Comparison of ENCODE assay signal across 20 cellular contexts in the genomic region with DNA sequence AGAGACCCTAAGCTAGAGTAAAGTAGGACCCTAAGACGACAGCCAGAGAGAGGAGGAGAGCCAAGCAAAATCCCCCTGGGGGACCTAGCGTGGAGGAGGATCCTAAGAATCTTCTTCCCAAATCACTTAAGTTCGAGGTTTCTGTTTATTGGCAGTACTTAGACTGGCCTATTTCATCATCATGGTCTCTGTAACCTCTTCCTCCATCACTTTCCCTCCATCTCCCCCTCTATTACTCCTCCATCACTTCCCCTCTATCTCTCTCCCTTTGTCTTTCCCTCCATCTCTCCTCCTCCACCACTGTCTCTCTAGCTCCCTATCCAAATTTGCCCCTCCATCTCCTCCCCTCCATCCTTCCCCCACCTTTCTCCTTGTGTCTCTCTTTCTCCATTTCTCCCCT.
DNase-seq lines count a peak whose midpoint lies in the region; ATAC-seq and TF ChIP-seq lines count a peak whose summit lies in the region.
"Had no signal": no experiment of that assay in that cellular context is flagged by ENCODE, and none has a peak within 500 bp of the region (broad histone marks: within the 10 kb centered on the region; RNA-seq: fewer than 3 reads in every experiment).

No MANE protein-coding gene starts in this region.

- no peak for TF ChIP-seq CTCF in DND-41 (IDR thresholded peaks at IDR 0.05; ENCODE audit: borderline replicate concordance, extremely low read depth, low read length, poor library complexity, severe bottlenecking)

- no peak overlapping the region for H3K4me2 ChIP-seq in DND-41 (ENCODE audit: insufficient read depth, low read length)
- H3K4me2 ChIP-seq: BLaER1 had no signal

- no peak overlapping the region for H3K4me3 ChIP-seq in DND-41 (ENCODE audit: low read depth in 1 of 2, low read length in 2 of 2)
- H3K4me3 ChIP-seq: BLaER1 had no signal

- no peaks in the 10 kb centered on the region for H3K4me1 Mint-ChIP-seq in stimulated activated memory B cell treated with anti-CD40 and anti-IgM and Interleukin-4, amounts not matched to agents 10 μg/mL and 1 μg/mL and 100 μg/mL, for 72 hours
- H3K4me1 Mint-ChIP-seq: CD14-positive monocyte; CD4-positive, alpha-beta memory T cell; CD4-positive, CD25-positive, alpha-beta regulatory T cell; CD8-positive, alpha-beta memory T cell had no signal

- H2AFZ ChIP-seq in DND-41 (ENCODE audit: low read depth, low read length) = 0 out of 2 replicates have a peak overlapping the region, but pooled peaks have one; percentile 12

- H3K36me3 ChIP-seq in DND-41 (ENCODE audit: insufficient read depth, low read length) = no peaks in the 10 kb centered on the region
- H3K36me3 ChIP-seq: BE2C had no signal

- no peaks in the 10 kb centered on the region for H4K20me1 ChIP-seq in DND-41 (ENCODE audit: insufficient read depth, low read length)
- H4K20me1 ChIP-seq: BLaER1 had no signal

- DNase-seq in DND-41 = no peak
- peak; percentile 5 for DNase-seq in MV-4-11 (lab: John Stamatoyannopoulos, UW)
- no peak for DNase-seq in NCI-H2081 treated with DMSO at 0.1 percent for 48 hours (lab: John Stamatoyannopoulos, UW)
- DNase-seq: 8988T; ACHN; BE2C; C1 segment of cervical spinal cord; CD4-positive, alpha-beta memory T cell; CD4-positive, CD25-positive, alpha-beta regulatory T cell; CD8-positive, alpha-beta memory T cell; COR-L47; DMS 273 treated with DMSO at 0.1 percent for 48 hours; DMS153; DMS53; DMS79; GF-D8 had no signal

- no peak overlapping the region for H3K27ac ChIP-seq in DND-41 (ENCODE audit: low read length)
- H3K27ac ChIP-seq: BLaER1 had no signal

- no peaks in the 10 kb centered on the region for H3K9me3 Mint-ChIP-seq in stimulated activated memory B cell treated with anti-CD40 and anti-IgM and Interleukin-4, amounts not matched to agents 10 μg/mL and 1 μg/mL and 100 μg/mL, for 72 hours

- H3K9ac ChIP-seq in DND-41 (ENCODE audit: low read depth, low read length) = no peak overlapping the region
- H3K9ac ChIP-seq: BLaER1 had no signal

- no peak overlapping the region for H3K4me3 Mint-ChIP-seq in stimulated activated memory B cell treated with anti-CD40 and anti-IgM and Interleukin-4, amounts not matched to agents 10 μg/mL and 1 μg/mL and 100 μg/mL, for 72 hours
- H3K4me3 Mint-ChIP-seq: CD14-positive monocyte; CD4-positive, alpha-beta memory T cell; CD4-positive, CD25-positive, alpha-beta regulatory T cell; CD8-positive, alpha-beta memory T cell had no signal

- peaks cover 11% of the 10 kb centered on the region for H3K27me3 Mint-ChIP-seq in stimulated activated memory B cell treated with anti-CD40 and anti-IgM and Interleukin-4, amounts not matched to agents 10 μg/mL and 1 μg/mL and 100 μg/mL, for 72 hours
- H3K27me3 Mint-ChIP-seq: CD4-positive, alpha-beta memory T cell; CD4-positive, CD25-positive, alpha-beta regulatory T cell; CD8-positive, alpha-beta memory T cell had no signal

- peaks cover 7% of the 10 kb centered on the region for H3K9me3 ChIP-seq in DND-41 (ENCODE audit: insufficient read depth, low read length, severe bottlenecking)
- H3K9me3 ChIP-seq: BE2C had no signal

- no peaks in the 10 kb centered on the region for H3K27me3 ChIP-seq in DND-41 (ENCODE audit: insufficient read depth, low read length, poor library complexity)
- H3K27me3 ChIP-seq: BE2C, BLaER1 had no signal

- ATAC-seq in DND-41 (ENCODE audit: insufficient read depth, low read depth) (no peak), HG03196 (IDR thresholded peaks at IDR 0.05; ENCODE audit: unreplicated experiment) (no peak)
- ATAC-seq in stimulated activated memory B cell treated with anti-CD40 and anti-IgM and Interleukin-4, amounts not matched to agents 10 μg/mL and 1 μg/mL and 100 μg/mL, for 72 hours = peak; percentile 52

- no peaks in the 10 kb centered on the region for H3K79me2 ChIP-seq in DND-41 (ENCODE audit: insufficient read depth, low read length)

- no peak overlapping the region for H3K27ac Mint-ChIP-seq in stimulated activated memory B cell treated with anti-CD40 and anti-IgM and Interleukin-4, amounts not matched to agents 10 μg/mL and 1 μg/mL and 100 μg/mL, for 72 hours
- H3K27ac Mint-ChIP-seq: CD4-positive, alpha-beta memory T cell; CD4-positive, CD25-positive, alpha-beta regulatory T cell; CD8-positive, alpha-beta memory T cell had no signal

- H3K4me1 ChIP-seq in DND-41 (ENCODE audit: insufficient read depth, low read length) = no peaks in the 10 kb centered on the region
- H3K4me1 ChIP-seq: BLaER1 had no signal

- H3K36me3 Mint-ChIP-seq in stimulated activated memory B cell treated with anti-CD40 and anti-IgM and Interleukin-4, amounts not matched to agents 10 μg/mL and 1 μg/mL and 100 μg/mL, for 72 hours = no peaks in the 10 kb centered on the region
- H3K36me3 Mint-ChIP-seq: CD14-positive monocyte; CD4-positive, alpha-beta memory T cell; CD4-positive, CD25-positive, alpha-beta regulatory T cell; CD8-positive, alpha-beta memory T cell had no signal
